1 cellular context compared by ENCODE assay signal in genomic region chr3:16048435-16049318, GRCh38.
TF ChIP-seq lines count a peak whose summit lies in the region.

No MANE protein-coding gene starts in this region.

TF ChIP-seq in HepG2, 621 proteins besides CTCF, POLR2A, EP300 and RAD21 (continued from another document and continues in another):
- TF ChIP-seq THAP8 (CRISPR knock-in tag; IDR thresholded peaks at IDR 0.05; ENCODE audit: borderline replicate concordance) (no peak), SATB2 (CRISPR knock-in tag; IDR thresholded peaks at IDR 0.05) (no peak), TRAFD1 (CRISPR knock-in tag; IDR thresholded peaks at IDR 0.05; ENCODE audit: borderline replicate concordance) (no peak), GATAD1 (CRISPR knock-in tag; IDR thresholded peaks at IDR 0.05) (no peak), KLF12 (CRISPR knock-in tag; IDR thresholded peaks at IDR 0.05; ENCODE audit: borderline replicate concordance) (no peak), FOXC1 (CRISPR knock-in tag; IDR thresholded peaks at IDR 0.05; ENCODE audit: borderline replicate concordance) (no peak), NAIF1 (CRISPR knock-in tag; IDR thresholded peaks at IDR 0.05; ENCODE audit: borderline replicate concordance) (0 out of 2 replicates have a peak, but pooled peaks have one; percentile 45), ZNF143 (CRISPR knock-in tag; IDR thresholded peaks at IDR 0.05) (peak; percentile 52; the same call in 1 of the 2 replicates), PAXIP1 (CRISPR knock-in tag; conservative IDR thresholded peaks at IDR 0.05) (0 out of 2 replicates have a peak, but pooled peaks have one; percentile 23), THAP9 (CRISPR knock-in tag; IDR thresholded peaks at IDR 0.05; ENCODE audit: borderline replicate concordance) (no peak), SOX5 (CRISPR knock-in tag; IDR thresholded peaks at IDR 0.05; ENCODE audit: borderline replicate concordance) (peak; percentile 19; the same call in 1 of the 2 replicates), MEF2D (CRISPR knock-in tag; IDR thresholded peaks at IDR 0.05) (no peak), LCORL (IDR thresholded peaks at IDR 0.05) (no peak), LCORL (CRISPR knock-in tag; IDR thresholded peaks at IDR 0.05) (peak; percentile 28; the same call in 1 of the 2 replicates), ZNF629 (CRISPR knock-in tag; conservative IDR thresholded peaks at IDR 0.05) (peak; percentile 68), TRIM24 (CRISPR knock-in tag; IDR thresholded peaks at IDR 0.05) (no peak), RFX5 (IDR thresholded peaks at IDR 0.05; ENCODE audit: low read depth, low read length) (no peak), ZNF782 (CRISPR knock-in tag; IDR thresholded peaks at IDR 0.05; ENCODE audit: borderline replicate concordance) (no peak), SOX13 (IDR thresholded peaks at IDR 0.05) (no peak), SOX13 (CRISPR knock-in tag; conservative IDR thresholded peaks at IDR 0.05 in 1 of 2, IDR thresholded peaks at IDR 0.05 in 1 of 2) (peak in 1 of 2 experiments; percentile 15; a peak in 1 of 4 replicates), GRHL1 (CRISPR knock-in tag; conservative IDR thresholded peaks at IDR 0.05) (no peak), TEAD3 (CRISPR knock-in tag; optimal IDR thresholded peaks at IDR 0.05; ENCODE audit: borderline replicate concordance) (peak; percentile 29), FOXA1 (IDR thresholded peaks at IDR 0.05) (no peak), FOXA1 (CRISPR knock-in tag; IDR thresholded peaks at IDR 0.05) (peak; percentile 58), ATF7-NPFF (CRISPR knock-in tag; IDR thresholded peaks at IDR 0.05; ENCODE audit: low read depth) (no peak), IRF9 (CRISPR knock-in tag; IDR thresholded peaks at IDR 0.05; ENCODE audit: borderline replicate concordance) (no peak), ZIK1 (CRISPR knock-in tag; IDR thresholded peaks at IDR 0.05; ENCODE audit: borderline replicate concordance, low read depth) (no peak), HNF1A (IDR thresholded peaks at IDR 0.05; ENCODE audit: low read depth) (no peak), HNF1A (CRISPR knock-in tag; IDR thresholded peaks at IDR 0.05; ENCODE audit: borderline replicate concordance) (no peak), ZNF816 (CRISPR knock-in tag; IDR thresholded peaks at IDR 0.05; ENCODE audit: borderline replicate concordance) (no peak), MTF1 (CRISPR knock-in tag; IDR thresholded peaks at IDR 0.05) (no peak)
- TF ChIP-seq, protein P1, sequence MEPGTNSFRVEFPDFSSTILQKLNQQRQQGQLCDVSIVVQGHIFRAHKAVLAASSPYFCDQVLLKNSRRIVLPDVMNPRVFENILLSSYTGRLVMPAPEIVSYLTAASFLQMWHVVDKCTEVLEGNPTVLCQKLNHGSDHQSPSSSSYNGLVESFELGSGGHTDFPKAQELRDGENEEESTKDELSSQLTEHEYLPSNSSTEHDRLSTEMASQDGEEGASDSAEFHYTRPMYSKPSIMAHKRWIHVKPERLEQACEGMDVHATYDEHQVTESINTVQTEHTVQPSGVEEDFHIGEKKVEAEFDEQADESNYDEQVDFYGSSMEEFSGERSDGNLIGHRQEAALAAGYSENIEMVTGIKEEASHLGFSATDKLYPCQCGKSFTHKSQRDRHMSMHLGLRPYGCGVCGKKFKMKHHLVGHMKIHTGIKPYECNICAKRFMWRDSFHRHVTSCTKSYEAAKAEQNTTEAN (CRISPR knock-in tag; conservative IDR thresholded peaks at IDR 0.05), result no peak
- TF ChIP-seq, protein P2, sequence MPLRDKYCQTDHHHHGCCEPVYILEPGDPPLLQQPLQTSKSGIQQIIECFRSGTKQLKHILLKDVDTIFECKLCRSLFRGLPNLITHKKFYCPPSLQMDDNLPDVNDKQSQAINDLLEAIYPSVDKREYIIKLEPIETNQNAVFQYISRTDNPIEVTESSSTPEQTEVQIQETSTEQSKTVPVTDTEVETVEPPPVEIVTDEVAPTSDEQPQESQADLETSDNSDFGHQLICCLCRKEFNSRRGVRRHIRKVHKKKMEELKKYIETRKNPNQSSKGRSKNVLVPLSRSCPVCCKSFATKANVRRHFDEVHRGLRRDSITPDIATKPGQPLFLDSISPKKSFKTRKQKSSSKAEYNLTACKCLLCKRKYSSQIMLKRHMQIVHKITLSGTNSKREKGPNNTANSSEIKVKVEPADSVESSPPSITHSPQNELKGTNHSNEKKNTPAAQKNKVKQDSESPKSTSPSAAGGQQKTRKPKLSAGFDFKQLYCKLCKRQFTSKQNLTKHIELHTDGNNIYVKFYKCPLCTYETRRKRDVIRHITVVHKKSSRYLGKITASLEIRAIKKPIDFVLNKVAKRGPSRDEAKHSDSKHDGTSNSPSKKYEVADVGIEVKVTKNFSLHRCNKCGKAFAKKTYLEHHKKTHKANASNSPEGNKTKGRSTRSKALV (CRISPR knock-in tag; IDR thresholded peaks at IDR 0.05), result no peak
- TF ChIP-seq, protein P3, sequence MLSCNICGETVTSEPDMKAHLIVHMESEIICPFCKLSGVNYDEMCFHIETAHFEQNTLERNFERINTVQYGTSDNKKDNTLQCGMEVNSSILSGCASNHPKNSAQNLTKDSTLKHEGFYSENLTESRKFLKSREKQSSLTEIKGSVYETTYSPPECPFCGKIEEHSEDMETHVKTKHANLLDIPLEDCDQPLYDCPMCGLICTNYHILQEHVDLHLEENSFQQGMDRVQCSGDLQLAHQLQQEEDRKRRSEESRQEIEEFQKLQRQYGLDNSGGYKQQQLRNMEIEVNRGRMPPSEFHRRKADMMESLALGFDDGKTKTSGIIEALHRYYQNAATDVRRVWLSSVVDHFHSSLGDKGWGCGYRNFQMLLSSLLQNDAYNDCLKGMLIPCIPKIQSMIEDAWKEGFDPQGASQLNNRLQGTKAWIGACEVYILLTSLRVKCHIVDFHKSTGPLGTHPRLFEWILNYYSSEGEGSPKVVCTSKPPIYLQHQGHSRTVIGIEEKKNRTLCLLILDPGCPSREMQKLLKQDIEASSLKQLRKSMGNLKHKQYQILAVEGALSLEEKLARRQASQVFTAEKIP (CRISPR knock-in tag; IDR thresholded peaks at IDR 0.05; ENCODE audit: borderline replicate concordance), result no peak
- TF ChIP-seq, protein P4, sequence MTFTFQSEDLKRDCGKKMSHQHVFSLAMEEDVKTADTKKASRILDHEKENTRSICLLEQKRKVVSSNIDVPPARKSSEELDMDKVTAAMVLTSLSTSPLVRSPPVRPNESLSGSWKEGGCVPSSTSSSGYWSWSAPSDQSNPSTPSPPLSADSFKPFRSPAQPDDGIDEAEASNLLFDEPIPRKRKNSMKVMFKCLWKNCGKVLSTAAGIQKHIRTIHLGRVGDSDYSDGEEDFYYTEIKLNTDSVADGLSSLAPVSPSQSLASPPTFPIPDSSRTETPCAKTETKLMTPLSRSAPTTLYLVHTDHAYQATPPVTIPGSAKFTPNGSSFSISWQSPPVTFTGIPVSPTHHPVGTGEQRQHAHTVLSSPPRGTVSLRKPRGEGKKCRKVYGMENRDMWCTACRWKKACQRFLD (CRISPR knock-in tag; IDR thresholded peaks at IDR 0.05; ENCODE audit: borderline replicate concordance), result no peak
